ENCODE assay signal across 28 cellular contexts in the genomic region with DNA sequence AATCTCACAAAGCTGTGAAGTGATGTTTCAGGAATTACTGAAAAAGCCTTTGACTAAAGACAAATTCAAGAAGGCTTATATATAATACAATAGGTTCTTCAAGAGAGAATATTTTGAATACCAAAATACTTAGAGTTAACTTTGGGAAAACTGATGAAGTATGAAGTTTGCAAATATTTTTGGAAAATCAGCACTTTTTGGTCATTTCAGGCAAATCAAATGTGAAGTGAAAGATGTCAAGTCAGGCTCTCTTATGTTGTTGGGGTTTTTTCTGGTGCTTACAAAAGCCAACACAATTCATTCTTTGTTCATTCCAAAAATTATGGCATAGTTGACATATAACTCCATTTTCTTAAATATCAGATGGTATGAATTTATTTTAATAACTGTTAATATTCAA.
"Had no signal": no experiment of that assay in that cellular context is flagged by ENCODE, and none has a peak within 500 bp of the region (broad histone marks: within the 10 kb centered on the region; RNA-seq: fewer than 3 reads in every experiment).

No MANE protein-coding gene starts in this region.

- H3K9me3 ChIP-seq: neutrophil, pancreas, psoas muscle, spleen, stomach, thoracic aorta, thyroid gland, tibial nerve, upper lobe of left lung, vagina had no signal

- FAIRE-seq: pancreas, urothelium cell line had no signal

- DNase-seq: naive thymus-derived CD8-positive, alpha-beta T cell; nephron progenitor cell; nucleus accumbens; pancreas; posterior cingulate gyrus; psoas muscle; right cardiac atrium; spleen; stimulated activated CD4-positive, alpha-beta T cell treated with anti-CD3 and anti-CD28 coated beads, Interleukin-12 subunit alpha, Interleukin-12 subunit beta, amount 100 ng/mL, for 4 hours; stimulated activated CD4-positive, alpha-beta T cell treated with anti-CD3 and anti-CD28 coated beads, Interleukin-1b, Interleukin-23, amount 100 ng/mL, for 48 hours; stimulated activated CD4-positive, alpha-beta T cell treated with anti-CD3 and anti-CD28 coated beads, Interleukin-4, amount 100 ng/mL, for 1 hour; stimulated activated CD4-positive, alpha-beta T cell treated with anti-CD3 and anti-CD28 coated beads, Interleukin-4, amount 100 ng/mL, for 4 hours; stimulated activated naive B cell treated with anti-CD40 and anti-IgM and Interleukin-4, amounts not matched to agents 10 μg/mL and 1 μg/mL and 100 μg/mL, for 72 hours; stimulated activated naive CD4-positive, alpha-beta T cell treated with Interleukin-2 at 50 U/mL for 16 hours; stomach; thyroid gland; trophoblast cell; upper lobe of left lung had no signal

- H3K27me3 ChIP-seq: neutrophil, pancreas, spleen, stomach, thyroid gland, tibial nerve, upper lobe of left lung, vagina had no signal

- H3K4me3 ChIP-seq: pancreas, psoas muscle, skin epidermis, smooth muscle cell, spleen, stomach, thoracic aorta, thyroid gland, tibial nerve, upper lobe of left lung, vagina had no signal

- H3K4me1 ChIP-seq: pancreas, psoas muscle, spleen, thyroid gland, tibial nerve, upper lobe of left lung, vagina had no signal

- H3K36me3 ChIP-seq: neutrophil, pancreas, spleen, stomach, thoracic aorta, thyroid gland, tibial nerve, upper lobe of left lung, vagina had no signal

- ATAC-seq: naive thymus-derived CD8-positive, alpha-beta T cell; natural killer cell treated with Interleukin-12 subunit alpha and Interleukin-12 subunit beta and Interleukin-15 and Interleukin-18, amount 100 ng/mL, for 72 hours; pancreas; psoas muscle; right cardiac atrium; sciatic nerve; stimulated activated effector memory CD8-positive, alpha-beta T cell treated with anti-CD3 and anti-CD28 coated beads, Interleukin-12 subunit alpha, Interleukin-12 subunit beta, amount 100 ng/mL, for 72 hours; stimulated activated naive B cell treated with anti-CD40 and anti-IgM and Interleukin-4, amounts not matched to agents 10 μg/mL and 1 μg/mL and 100 μg/mL, for 72 hours had no signal

- H3K27ac ChIP-seq: neutrophil, pancreas, psoas muscle, spleen, stomach, thyroid gland, upper lobe of left lung, vagina had no signal

- H3K4me2 ChIP-seq: smooth muscle cell had no signal
